ENCODE assay signal across 9 cellular contexts in genomic region chr1:241612533-241613505, GRCh38. TPM values are rescaled to one million over a fixed set of nuclear protein-coding genes. Genes with fewer than 3 reads are reported as not detected.
DNase-seq lines count a peak whose midpoint lies in the region; ATAC-seq, FAIRE-seq and TF ChIP-seq lines count a peak whose summit lies in the region.
"Had no signal": no experiment of that assay in that cellular context is flagged by ENCODE, and none has a peak within 500 bp of the region (broad histone marks: within the 10 kb centered on the region; RNA-seq: fewer than 3 reads in every experiment).

No MANE protein-coding gene starts in this region.

- no peak for ATAC-seq in activated T-cell treated with anti-CD3 and anti-CD28 coated beads, Interleukin-2, amount 50 U/mL, for 4 hours
- ATAC-seq in activated naive CD8-positive, alpha-beta T cell treated with anti-CD3 and anti-CD28 coated beads, Interleukin-2, amount 50 U/mL, for 24 hours: no peak

- peak overlapping the region; percentile 25 for H3K27ac ChIP-seq in hepatocyte

- no peaks in the 10 kb centered on the region for H4K20me1 ChIP-seq in hepatocyte (ENCODE audit: insufficient read depth, poor library complexity, severe bottlenecking)

- H3K4me1 Mint-ChIP-seq in activated T-cell treated with anti-CD3 and anti-CD28 coated beads, Interleukin-2, amount 50 U/mL, for 24 hours (ENCODE audit: low read depth): peaks cover 36% of the 10 kb centered on the region
- peaks cover 5% of the 10 kb centered on the region for H3K4me1 Mint-ChIP-seq in activated T-cell treated with anti-CD3 and anti-CD28 coated beads, Interleukin-2, amount 50 U/mL, for 4 hours (ENCODE audit: low read depth)
- H3K4me1 Mint-ChIP-seq in activated naive CD8-positive, alpha-beta T cell treated with anti-CD3 and anti-CD28 coated beads, Interleukin-2, amount 50 U/mL, for 24 hours: peaks cover 10% of the 10 kb centered on the region

- no peak overlapping the region for H3K4me3 ChIP-seq in hepatocyte

- no peak overlapping the region for H3K4me2 ChIP-seq in hepatocyte

- no peaks in the 10 kb centered on the region for H3K36me3 Mint-ChIP-seq in activated T-cell treated with anti-CD3 and anti-CD28 coated beads, Interleukin-2, amount 50 U/mL, for 24 hours (ENCODE audit: low read depth)
- peaks cover 2% of the 10 kb centered on the region for H3K36me3 Mint-ChIP-seq in activated T-cell treated with anti-CD3 and anti-CD28 coated beads, Interleukin-2, amount 50 U/mL, for 4 hours (ENCODE audit: insufficient read depth)
- no peaks in the 10 kb centered on the region for H3K36me3 Mint-ChIP-seq in activated naive CD8-positive, alpha-beta T cell treated with anti-CD3 and anti-CD28 coated beads, Interleukin-2, amount 50 U/mL, for 24 hours (ENCODE audit: low read depth)

- no peak for DNase-seq in activated T-cell treated with anti-CD3 and anti-CD28 coated beads, Interleukin-2, amount 50 U/mL, for 24 hours
- no peak for DNase-seq in activated T-cell treated with anti-CD3 and anti-CD28 coated beads, Interleukin-2, amount 50 U/mL, for 4 hours
- no peak for DNase-seq in activated naive CD8-positive, alpha-beta T cell treated with anti-CD3 and anti-CD28 coated beads, Interleukin-2, amount 50 U/mL, for 24 hours
- peak; percentile 21 for DNase-seq in hepatocyte (ENCODE audit: low spot score)
- DNase-seq in urothelium cell line (ENCODE audit: low spot score): peak; percentile 41
- DNase-seq in DMS153 (lab: John Stamatoyannopoulos, UW): no peak
- no peak for DNase-seq in NOMO-1 (lab: John Stamatoyannopoulos, UW; ENCODE audit: unreplicated experiment in 2 of 2)
- no peak for DNase-seq in DMS 273 treated with DMSO at 0.1 percent for 48 hours (lab: John Stamatoyannopoulos, UW)
- DNase-seq: KG1 had no signal

- H3K9me3 Mint-ChIP-seq in activated T-cell treated with anti-CD3 and anti-CD28 coated beads, Interleukin-2, amount 50 U/mL, for 24 hours: no peaks in the 10 kb centered on the region
- no peaks in the 10 kb centered on the region for H3K9me3 Mint-ChIP-seq in activated T-cell treated with anti-CD3 and anti-CD28 coated beads, Interleukin-2, amount 50 U/mL, for 4 hours
- H3K9me3 Mint-ChIP-seq in activated naive CD8-positive, alpha-beta T cell treated with anti-CD3 and anti-CD28 coated beads, Interleukin-2, amount 50 U/mL, for 24 hours: no peaks in the 10 kb centered on the region

- no peaks in the 10 kb centered on the region for H3K36me3 ChIP-seq in hepatocyte (replicated peaks; ENCODE audit: insufficient read depth, low read depth)

- no peaks in the 10 kb centered on the region for H3K79me2 ChIP-seq in hepatocyte

- no peak for FAIRE-seq in urothelium cell line (lab: Jason Lieb, UNC)

- no peaks in the 10 kb centered on the region for H3K27me3 Mint-ChIP-seq in activated T-cell treated with anti-CD3 and anti-CD28 coated beads, Interleukin-2, amount 50 U/mL, for 24 hours
- no peaks in the 10 kb centered on the region for H3K27me3 Mint-ChIP-seq in activated T-cell treated with anti-CD3 and anti-CD28 coated beads, Interleukin-2, amount 50 U/mL, for 4 hours (ENCODE audit: low read depth)
- no peaks in the 10 kb centered on the region for H3K27me3 Mint-ChIP-seq in activated naive CD8-positive, alpha-beta T cell treated with anti-CD3 and anti-CD28 coated beads, Interleukin-2, amount 50 U/mL, for 24 hours

- TF ChIP-seq CTCF in hepatocyte (IDR thresholded peaks at IDR 0.05; ENCODE audit: poor library complexity): no peak

- WGBS in hepatocyte (ENCODE audit: low lambda C conversion rate, missing lambda C conversion rate): 83% methylated on average over 9 of the region's 9 CpGs

- H3K9me2 ChIP-seq in hepatocyte (replicated peaks; ENCODE audit: insufficient read depth): no peaks in the 10 kb centered on the region

- H2AFZ ChIP-seq in hepatocyte: no peak overlapping the region

- H3K4me1 ChIP-seq in hepatocyte (ENCODE audit: insufficient read depth): peaks cover 17% of the 10 kb centered on the region

- no peaks in the 10 kb centered on the region for H3K27me3 ChIP-seq in hepatocyte

- H3K4me3 Mint-ChIP-seq in activated T-cell treated with anti-CD3 and anti-CD28 coated beads, Interleukin-2, amount 50 U/mL, for 24 hours: no peak overlapping the region
- H3K4me3 Mint-ChIP-seq in activated T-cell treated with anti-CD3 and anti-CD28 coated beads, Interleukin-2, amount 50 U/mL, for 4 hours: no peak overlapping the region
- no peak overlapping the region for H3K4me3 Mint-ChIP-seq in activated naive CD8-positive, alpha-beta T cell treated with anti-CD3 and anti-CD28 coated beads, Interleukin-2, amount 50 U/mL, for 24 hours

- peak overlapping the region; percentile 85 for H3K27ac Mint-ChIP-seq in activated T-cell treated with anti-CD3 and anti-CD28 coated beads, Interleukin-2, amount 50 U/mL, for 24 hours
- peak overlapping the region; percentile 62 for H3K27ac Mint-ChIP-seq in activated naive CD8-positive, alpha-beta T cell treated with anti-CD3 and anti-CD28 coated beads, Interleukin-2, amount 50 U/mL, for 24 hours

- H3K9me3 ChIP-seq in hepatocyte (ENCODE audit: low read depth): no peaks in the 10 kb centered on the region

RNA-seq across cellular contexts. Expression of gene CHML, which starts 27.4 kb away (rescaled TPM):
- 10 to 100 TPM; 27.2 to 46.7 (median 28.9) TPM for total RNA-seq in activated T-cell treated with anti-CD3 and anti-CD28 coated beads, Interleukin-2, amount 50 U/mL, for 4 hours
- total RNA-seq in hepatocyte: 20.9 and 21.1 TPM in 2 replicates
- 3.9 and 4.4 TPM in 2 replicates for polyA plus RNA-seq in hepatocyte

RNA-seq across cellular contexts. Expression of gene OPN3, which starts 27.4 kb away (rescaled TPM):
- 1 to 10 TPM; 6.2 to 8.5 (median 6.9) TPM for total RNA-seq in activated T-cell treated with anti-CD3 and anti-CD28 coated beads, Interleukin-2, amount 50 U/mL, for 4 hours
- 39.6 and 40.0 TPM in 2 replicates for total RNA-seq in hepatocyte
- polyA plus RNA-seq in hepatocyte: 73.2 and 75.8 TPM in 2 replicates

RNA-seq across cellular contexts. Expression of gene WDR64, which starts 39.3 kb away (rescaled TPM):
- under 1 TPM in 2 of 3 donors, not detected in 1; 0.13 to 0.14 TPM for total RNA-seq in activated T-cell treated with anti-CD3 and anti-CD28 coated beads, Interleukin-2, amount 50 U/mL, for 4 hours
- 0.07 TPM in 1 of 2 replicates, not detected in the other for total RNA-seq in hepatocyte
- polyA plus RNA-seq in hepatocyte: not detected in 2 replicates

Comparison
In these comparisons a context has a peak if more than half of its experiments do, and no peak if none do; other contexts are left out.
1. DNase-seq: peak in hepatocyte (single experiment) and urothelium cell line (single experiment); none in activated T-cell treated with anti-CD3 and anti-CD28 coated beads, Interleukin-2, amount 50 U/mL, for 24 hours (single experiment), activated T-cell treated with anti-CD3 and anti-CD28 coated beads, Interleukin-2, amount 50 U/mL, for 4 hours (single experiment), activated naive CD8-positive, alpha-beta T cell treated with anti-CD3 and anti-CD28 coated beads, Interleukin-2, amount 50 U/mL, for 24 hours (single experiment), DMS153 (single experiment), NOMO-1 (0 of 2) and DMS 273 treated with DMSO at 0.1 percent for 48 hours (single experiment).